9 cellular contexts compared by ENCODE assay signal in genomic region chr17:63774982-63775290, GRCh38. TPM values are rescaled to one million over a fixed set of nuclear protein-coding genes. Genes with fewer than 3 reads are reported as not detected.
DNase-seq lines count a peak whose midpoint lies in the region; ATAC-seq, FAIRE-seq and TF ChIP-seq lines count a peak whose summit lies in the region.
"Had no signal": no experiment of that assay in that cellular context is flagged by ENCODE, and none has a peak within 500 bp of the region (broad histone marks: within the 10 kb centered on the region; RNA-seq: fewer than 3 reads in every experiment).

No MANE protein-coding gene starts in this region.

- no peak for TF ChIP-seq POLR2A in NB4 (IDR thresholded peaks at IDR 0.05; ENCODE audit: extremely low read depth, insufficient read length)
- TF ChIP-seq POLR2A in GM12892 (IDR thresholded peaks at IDR 0.05; ENCODE audit: low read depth, low read length): no peak; the same call in 1 of the 2 replicates

- H3K4me3 ChIP-seq in NB4 (ENCODE audit: low read depth, low read length): peak overlapping the region; percentile 99

- H3K36me3 Mint-ChIP-seq in natural killer cell: no peaks in the 10 kb centered on the region

- H3K4me1 Mint-ChIP-seq in natural killer cell: peaks cover 56 to 68% of the 10 kb centered on the region in 2 donors

- H3K27ac Mint-ChIP-seq in natural killer cell: peak overlapping the region; percentile 98 to 99

- ATAC-seq in natural killer cell (no peak), GM18909 (IDR thresholded peaks at IDR 0.05; ENCODE audit: poor library complexity, unreplicated experiment) (no peak)

- no peak for TF ChIP-seq CTCF in NB4 (IDR thresholded peaks at IDR 0.05; ENCODE audit: low read depth, low read length)
- no peak for TF ChIP-seq CTCF in natural killer cell (IDR thresholded peaks at IDR 0.05)

- FAIRE-seq in GM12892 (lab: Jason Lieb, UNC): no peak
- FAIRE-seq: TTC549 had no signal

- H3K4me3 Mint-ChIP-seq in natural killer cell: peak overlapping the region; percentile 95

- intact Hi-C loops in natural killer cell (cut with micrococcal nuclease): loop anchor here (5.0 kb wide), 2 partner anchors 153 to 732 kb away; partner anchors contain the start of genes CEP95, DDX5 and MAP3K3

- DNase-seq in EL: peak; percentile 22
- DNase-seq in NB4 (ENCODE audit: low read depth): peak; percentile 56
- peak; percentile 32 for DNase-seq in dermis blood vessel endothelial cell
- DNase-seq in natural killer cell: no peak
- no peak for DNase-seq in GM12892 (ENCODE audit: insufficient read length)
- DNase-seq in NCI-H1092 (lab: John Stamatoyannopoulos, UW): no peak
- DNase-seq in NCI-H2196 (lab: John Stamatoyannopoulos, UW; ENCODE audit: unreplicated experiment): no peak

- no peaks in the 10 kb centered on the region for H3K9me3 Mint-ChIP-seq in natural killer cell

- H3K27me3 Mint-ChIP-seq in natural killer cell (ENCODE audit: low read depth in 2 of 2): no peaks in the 10 kb centered on the region

RNA-seq across cellular contexts. Expression of gene DDX42, which starts 1.0 kb away (rescaled TPM):
- total RNA-seq in dermis blood vessel endothelial cell (71.6 and 81.5 TPM in 2 replicates), natural killer cell (100 to 1,000 TPM in 2 of 3 donors, 10 to 100 TPM in 1; 80.1 to 127 (median 110) TPM)
- polyA plus RNA-seq in GM12892 (2012; ENCODE audit: missing spikeins): 70.0 TPM

RNA-seq across cellular contexts. Expression of gene CCDC47, which starts 1.5 kb away (rescaled TPM):
- total RNA-seq in dermis blood vessel endothelial cell (109 and 164 TPM in 2 replicates), natural killer cell (10 to 100 TPM; 37.9 to 45.2 (median 41.7) TPM)
- polyA plus RNA-seq in GM12892 (2012; ENCODE audit: missing spikeins): 51.5 TPM

RNA-seq across cellular contexts. Expression of gene STRADA, which starts 33.3 kb away (rescaled TPM):
- total RNA-seq in dermis blood vessel endothelial cell (26.5 and 27.5 TPM in 2 replicates), natural killer cell (10 to 100 TPM; 72.6 to 83.1 (median 78.2) TPM)
- polyA plus RNA-seq in GM12892 (2012; ENCODE audit: missing spikeins): 48.4 TPM

RNA-seq across cellular contexts. Expression of gene PSMC5, which starts 52.3 kb away (rescaled TPM):
- total RNA-seq in dermis blood vessel endothelial cell (46.6 and 92.0 TPM in 2 replicates), natural killer cell (100 to 1,000 TPM in 2 of 3 donors, 10 to 100 TPM in 1; 91.3 to 114 (median 100) TPM)
- polyA plus RNA-seq in GM12892 (2012; ENCODE audit: missing spikeins): 119 TPM

RNA-seq across cellular contexts. Expression of gene FTSJ3, which starts 52.5 kb away (rescaled TPM):
- total RNA-seq in dermis blood vessel endothelial cell (73.3 and 78.8 TPM in 2 replicates), natural killer cell (10 to 100 TPM; 35.2 to 53.5 (median 51.6) TPM)
- polyA plus RNA-seq in GM12892 (2012; ENCODE audit: missing spikeins): 27.1 TPM

Comparison
In these comparisons a context has a peak if more than half of its experiments do, and no peak if none do; other contexts are left out.
1. DNase-seq: peak in EL (single experiment), NB4 (single experiment) and dermis blood vessel endothelial cell (single experiment); none in natural killer cell (single experiment), GM12892 (single experiment), NCI-H1092 (single experiment) and NCI-H2196 (single experiment).